Comparison of ENCODE assay signal across 18 cellular contexts in the genomic region with DNA sequence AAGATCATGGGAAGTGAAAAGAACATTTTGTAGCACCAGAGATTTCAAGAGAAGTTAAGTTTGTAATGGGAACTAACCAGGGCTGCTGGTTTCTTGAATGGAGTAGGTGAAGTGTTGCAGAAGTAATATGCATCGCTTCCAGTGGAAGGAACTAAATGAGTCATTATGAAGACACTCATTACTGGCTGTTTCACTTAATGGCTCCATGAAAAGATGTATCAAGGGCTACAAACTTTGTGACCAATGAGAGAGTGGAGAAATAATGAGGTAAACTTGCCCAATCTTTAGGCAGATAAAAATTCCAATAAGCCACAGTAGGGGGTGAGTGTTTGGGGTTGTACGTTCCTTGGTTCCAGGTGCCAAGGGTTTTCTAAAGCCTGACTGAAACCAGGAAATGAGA.
A peak's percentile ranks its signal among the peaks of the same experiment; 100 is the strongest.
DNase-seq lines count a peak whose midpoint lies in the region; ATAC-seq and TF ChIP-seq lines count a peak whose summit lies in the region.
"Had no signal": no experiment of that assay in that cellular context is flagged by ENCODE, and none has a peak within 500 bp of the region (broad histone marks: within the 10 kb centered on the region; RNA-seq: fewer than 3 reads in every experiment).

No MANE protein-coding gene starts in this region.

- POLR2A ChIA-PET in WTC11 (lab: Charles Lee): no interaction called here

- no peak overlapping the region for H3K9ac ChIP-seq in neural progenitor cell

- no peaks in the 10 kb centered on the region for H3K36me3 ChIP-seq in neural progenitor cell
- H3K36me3 ChIP-seq: MG63 had no signal

- ATAC-seq in GM18858 (IDR thresholded peaks at IDR 0.05; ENCODE audit: unreplicated experiment): peak; percentile 49
- no peak for ATAC-seq in HG02938 (IDR thresholded peaks at IDR 0.05; ENCODE audit: unreplicated experiment)
- no peak for ATAC-seq in WTC11
- ATAC-seq: Panc1 had no signal

- H3K9me3 Mint-ChIP-seq in neural progenitor cell (no peaks in the 10 kb centered on the region), WTC11 (no peaks in the 10 kb centered on the region)
- no peaks in the 10 kb centered on the region for H3K9me3 Mint-ChIP-seq in activated naive CD4-positive, alpha-beta T cell treated with anti-CD3 and anti-CD28 coated beads for 36 hours
- H3K9me3 Mint-ChIP-seq: CD4-positive, alpha-beta T cell had no signal

- CTCF ChIA-PET in WTC11 (lab: Charles Lee): no interaction called here
- CTCF ChIA-PET in activated naive CD4-positive, alpha-beta T cell treated with anti-CD3 and anti-CD28 coated beads for 36 hours (lab: Charles Lee): no interaction called here

- H3K27ac ChIP-seq in neural progenitor cell: no peak overlapping the region

- H3K4me1 Mint-ChIP-seq in neural progenitor cell: peaks cover 39% of the 10 kb centered on the region
- peaks cover 61% of the 10 kb centered on the region for H3K4me1 Mint-ChIP-seq in WTC11
- H3K4me1 Mint-ChIP-seq in activated naive CD4-positive, alpha-beta T cell treated with anti-CD3 and anti-CD28 coated beads for 36 hours (ENCODE audit: low read depth): no peaks in the 10 kb centered on the region
- H3K4me1 Mint-ChIP-seq: B cell had no signal

- H3K27ac Mint-ChIP-seq in neural progenitor cell (no peak overlapping the region), WTC11 (no peak overlapping the region)
- no peak overlapping the region for H3K27ac Mint-ChIP-seq in activated naive CD4-positive, alpha-beta T cell treated with anti-CD3 and anti-CD28 coated beads for 36 hours
- H3K27ac Mint-ChIP-seq: B cell; CD4-positive, alpha-beta T cell had no signal

- H3K27me3 Mint-ChIP-seq in neural progenitor cell (ENCODE audit: insufficient read depth, low read depth) (no peaks in the 10 kb centered on the region), WTC11 (ENCODE audit: low read depth) (peaks cover 4% of the 10 kb centered on the region; the same call in 1 of the 2 replicates)
- H3K27me3 Mint-ChIP-seq in activated naive CD4-positive, alpha-beta T cell treated with anti-CD3 and anti-CD28 coated beads for 36 hours (ENCODE audit: low read depth): peaks cover 5% of the 10 kb centered on the region
- H3K27me3 Mint-ChIP-seq: B cell; CD4-positive, alpha-beta T cell had no signal

- H3K79me2 ChIP-seq in neural progenitor cell (ENCODE audit: low read depth): no peaks in the 10 kb centered on the region

- H4K20me1 ChIP-seq in neural progenitor cell (ENCODE audit: low read depth): no peaks in the 10 kb centered on the region

- intact Hi-C loops in activated naive CD4-positive, alpha-beta T cell treated with anti-CD3 and anti-CD28 coated beads for 36 hours (cut with micrococcal nuclease): no loop called here

- H3K27me3 ChIP-seq in neural progenitor cell: no peaks in the 10 kb centered on the region
- H3K27me3 ChIP-seq: MG63 had no signal

- no peaks in the 10 kb centered on the region for H3F3A ChIP-seq in neural progenitor cell (ENCODE audit: low read depth)

- no peak overlapping the region for H2AFZ ChIP-seq in neural progenitor cell (replicated peaks)

- TF ChIP-seq CTCF in neural progenitor cell (IDR thresholded peaks at IDR 0.05) (no peak), WTC11 (IDR thresholded peaks at IDR 0.05) (no peak)

- no peaks in the 10 kb centered on the region for H3K9me3 ChIP-seq in neural progenitor cell (ENCODE audit: low read depth)
- H3K9me3 ChIP-seq: MG63 had no signal

- DNase-seq in MV-4-11 (lab: John Stamatoyannopoulos, UW) (peak; percentile 55), SKM-1 treated with dmso at 0.1 percent for 144 hours (lab: John Stamatoyannopoulos, UW; ENCODE audit: unreplicated experiment) (peak; percentile 76), neural progenitor cell (ENCODE audit: low spot score) (peak; percentile 33), iPS-NIHi7 (ENCODE audit: extremely low spot score) (no peak), WTC11 (ENCODE audit: low spot score) (no peak)
- DNase-seq in activated naive CD4-positive, alpha-beta T cell treated with anti-CD3 and anti-CD28 coated beads for 36 hours: no peak
- DNase-seq: CD4-positive, alpha-beta T cell; MG63; NCI-H1436; NCI-H2029; NCI-H2171; NCI-H446 treated with DMSO at 0.1 percent for 48 hours; NK-92 treated with Interleukin-12 subunit alpha and Interleukin-12 subunit beta, amount 100 ng/mL, for 24 hours; T-helper 1 cell had no signal

- H3K36me3 Mint-ChIP-seq in neural progenitor cell: no peaks in the 10 kb centered on the region
- H3K36me3 Mint-ChIP-seq in WTC11: no peaks in the 10 kb centered on the region
- H3K36me3 Mint-ChIP-seq in activated naive CD4-positive, alpha-beta T cell treated with anti-CD3 and anti-CD28 coated beads for 36 hours (ENCODE audit: low read depth): no peaks in the 10 kb centered on the region

- peak overlapping the region; percentile 51 for H3K4me2 ChIP-seq in neural progenitor cell

- peaks cover 44% of the 10 kb centered on the region for H3K4me1 ChIP-seq in neural progenitor cell

- H3K4me3 Mint-ChIP-seq in neural progenitor cell (no peak overlapping the region), WTC11 (no peak overlapping the region)
- no peak overlapping the region for H3K4me3 Mint-ChIP-seq in activated naive CD4-positive, alpha-beta T cell treated with anti-CD3 and anti-CD28 coated beads for 36 hours
- H3K4me3 Mint-ChIP-seq: B cell; CD4-positive, alpha-beta T cell had no signal

- no peak overlapping the region for H3K4me3 ChIP-seq in neural progenitor cell
- H3K4me3 ChIP-seq: MG63 had no signal

TF ChIP-seq in WTC11, 78 proteins besides CTCF, POLR2A, EP300 and RAD21:
- TF ChIP-seq ESRRA (CRISPR knock-in tag; IDR thresholded peaks at IDR 0.05; ENCODE audit: borderline replicate concordance) (no peak), ZNF416 (CRISPR knock-in tag; IDR thresholded peaks at IDR 0.05) (no peak), KAT7 (CRISPR knock-in tag; IDR thresholded peaks at IDR 0.05; ENCODE audit: borderline replicate concordance) (no peak), ZNF671 (CRISPR knock-in tag; IDR thresholded peaks at IDR 0.05) (no peak), ATF1 (CRISPR knock-in tag; IDR thresholded peaks at IDR 0.05) (no peak), SP1 (CRISPR knock-in tag; conservative IDR thresholded peaks at IDR 0.05) (no peak), CREB1 (CRISPR knock-in tag; IDR thresholded peaks at IDR 0.05) (no peak), TEAD1 (CRISPR knock-in tag; IDR thresholded peaks at IDR 0.05) (no peak), ZNF423 (CRISPR knock-in tag; IDR thresholded peaks at IDR 0.05) (no peak), ETV6 (CRISPR knock-in tag; IDR thresholded peaks at IDR 0.05) (no peak)
- TF ChIP-seq, protein P1, sequence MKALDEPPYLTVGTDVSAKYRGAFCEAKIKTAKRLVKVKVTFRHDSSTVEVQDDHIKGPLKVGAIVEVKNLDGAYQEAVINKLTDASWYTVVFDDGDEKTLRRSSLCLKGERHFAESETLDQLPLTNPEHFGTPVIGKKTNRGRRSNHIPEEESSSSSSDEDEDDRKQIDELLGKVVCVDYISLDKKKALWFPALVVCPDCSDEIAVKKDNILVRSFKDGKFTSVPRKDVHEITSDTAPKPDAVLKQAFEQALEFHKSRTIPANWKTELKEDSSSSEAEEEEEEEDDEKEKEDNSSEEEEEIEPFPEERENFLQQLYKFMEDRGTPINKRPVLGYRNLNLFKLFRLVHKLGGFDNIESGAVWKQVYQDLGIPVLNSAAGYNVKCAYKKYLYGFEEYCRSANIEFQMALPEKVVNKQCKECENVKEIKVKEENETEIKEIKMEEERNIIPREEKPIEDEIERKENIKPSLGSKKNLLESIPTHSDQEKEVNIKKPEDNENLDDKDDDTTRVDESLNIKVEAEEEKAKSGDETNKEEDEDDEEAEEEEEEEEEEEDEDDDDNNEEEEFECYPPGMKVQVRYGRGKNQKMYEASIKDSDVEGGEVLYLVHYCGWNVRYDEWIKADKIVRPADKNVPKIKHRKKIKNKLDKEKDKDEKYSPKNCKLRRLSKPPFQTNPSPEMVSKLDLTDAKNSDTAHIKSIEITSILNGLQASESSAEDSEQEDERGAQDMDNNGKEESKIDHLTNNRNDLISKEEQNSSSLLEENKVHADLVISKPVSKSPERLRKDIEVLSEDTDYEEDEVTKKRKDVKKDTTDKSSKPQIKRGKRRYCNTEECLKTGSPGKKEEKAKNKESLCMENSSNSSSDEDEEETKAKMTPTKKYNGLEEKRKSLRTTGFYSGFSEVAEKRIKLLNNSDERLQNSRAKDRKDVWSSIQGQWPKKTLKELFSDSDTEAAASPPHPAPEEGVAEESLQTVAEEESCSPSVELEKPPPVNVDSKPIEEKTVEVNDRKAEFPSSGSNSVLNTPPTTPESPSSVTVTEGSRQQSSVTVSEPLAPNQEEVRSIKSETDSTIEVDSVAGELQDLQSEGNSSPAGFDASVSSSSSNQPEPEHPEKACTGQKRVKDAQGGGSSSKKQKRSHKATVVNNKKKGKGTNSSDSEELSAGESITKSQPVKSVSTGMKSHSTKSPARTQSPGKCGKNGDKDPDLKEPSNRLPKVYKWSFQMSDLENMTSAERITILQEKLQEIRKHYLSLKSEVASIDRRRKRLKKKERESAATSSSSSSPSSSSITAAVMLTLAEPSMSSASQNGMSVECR (CRISPR knock-in tag; IDR thresholded peaks at IDR 0.05; ENCODE audit: borderline replicate concordance): no peak
TF ChIP-seq in WTC11: peak in this region for 0.

Comparison
In these comparisons a context has a peak if more than half of its experiments do, and no peak if none do; other contexts are left out.
1. DNase-seq: peak in MV-4-11 (single experiment), SKM-1 treated with dmso at 0.1 percent for 144 hours (single experiment) and neural progenitor cell (single experiment); none in iPS-NIHi7 (single experiment), WTC11 (single experiment) and activated naive CD4-positive, alpha-beta T cell treated with anti-CD3 and anti-CD28 coated beads for 36 hours (single experiment).